In the genomic region with DNA sequence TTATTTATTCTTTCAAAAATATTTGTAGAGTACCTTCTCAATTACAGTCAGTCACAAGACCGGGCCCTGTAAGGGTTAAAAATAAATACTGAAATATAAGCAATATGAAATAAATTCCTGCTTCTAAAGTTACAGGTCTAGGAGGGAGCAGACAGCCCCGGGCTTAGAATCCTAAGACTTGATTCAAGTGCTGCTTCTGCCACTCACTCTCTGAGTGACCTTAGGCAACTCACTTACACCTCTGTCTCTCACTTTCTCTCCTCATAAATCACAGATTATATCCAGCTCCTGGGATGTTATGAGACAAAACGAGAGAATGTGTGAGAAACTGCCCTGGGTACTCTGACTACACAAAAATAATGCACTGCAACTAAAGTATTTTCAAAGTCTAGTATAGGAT, we compare ENCODE assay signal across 1 cellular context.
TF ChIP-seq lines count a peak whose summit lies in the region.

No MANE protein-coding gene starts in this region.

TF ChIP-seq in WTC11, 78 proteins besides CTCF, POLR2A, EP300 and RAD21 (continued from another document):
- TF ChIP-seq, protein P1, sequence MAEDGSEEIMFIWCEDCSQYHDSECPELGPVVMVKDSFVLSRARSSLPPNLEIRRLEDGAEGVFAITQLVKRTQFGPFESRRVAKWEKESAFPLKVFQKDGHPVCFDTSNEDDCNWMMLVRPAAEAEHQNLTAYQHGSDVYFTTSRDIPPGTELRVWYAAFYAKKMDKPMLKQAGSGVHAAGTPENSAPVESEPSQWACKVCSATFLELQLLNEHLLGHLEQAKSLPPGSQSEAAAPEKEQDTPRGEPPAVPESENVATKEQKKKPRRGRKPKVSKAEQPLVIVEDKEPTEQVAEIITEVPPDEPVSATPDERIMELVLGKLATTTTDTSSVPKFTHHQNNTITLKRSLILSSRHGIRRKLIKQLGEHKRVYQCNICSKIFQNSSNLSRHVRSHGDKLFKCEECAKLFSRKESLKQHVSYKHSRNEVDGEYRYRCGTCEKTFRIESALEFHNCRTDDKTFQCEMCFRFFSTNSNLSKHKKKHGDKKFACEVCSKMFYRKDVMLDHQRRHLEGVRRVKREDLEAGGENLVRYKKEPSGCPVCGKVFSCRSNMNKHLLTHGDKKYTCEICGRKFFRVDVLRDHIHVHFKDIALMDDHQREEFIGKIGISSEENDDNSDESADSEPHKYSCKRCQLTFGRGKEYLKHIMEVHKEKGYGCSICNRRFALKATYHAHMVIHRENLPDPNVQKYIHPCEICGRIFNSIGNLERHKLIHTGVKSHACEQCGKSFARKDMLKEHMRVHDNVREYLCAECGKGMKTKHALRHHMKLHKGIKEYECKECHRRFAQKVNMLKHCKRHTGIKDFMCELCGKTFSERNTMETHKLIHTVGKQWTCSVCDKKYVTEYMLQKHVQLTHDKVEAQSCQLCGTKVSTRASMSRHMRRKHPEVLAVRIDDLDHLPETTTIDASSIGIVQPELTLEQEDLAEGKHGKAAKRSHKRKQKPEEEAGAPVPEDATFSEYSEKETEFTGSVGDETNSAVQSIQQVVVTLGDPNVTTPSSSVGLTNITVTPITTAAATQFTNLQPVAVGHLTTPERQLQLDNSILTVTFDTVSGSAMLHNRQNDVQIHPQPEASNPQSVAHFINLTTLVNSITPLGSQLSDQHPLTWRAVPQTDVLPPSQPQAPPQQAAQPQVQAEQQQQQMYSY (CRISPR knock-in tag; IDR thresholded peaks at IDR 0.05), result no peak
- TF ChIP-seq, protein P2, sequence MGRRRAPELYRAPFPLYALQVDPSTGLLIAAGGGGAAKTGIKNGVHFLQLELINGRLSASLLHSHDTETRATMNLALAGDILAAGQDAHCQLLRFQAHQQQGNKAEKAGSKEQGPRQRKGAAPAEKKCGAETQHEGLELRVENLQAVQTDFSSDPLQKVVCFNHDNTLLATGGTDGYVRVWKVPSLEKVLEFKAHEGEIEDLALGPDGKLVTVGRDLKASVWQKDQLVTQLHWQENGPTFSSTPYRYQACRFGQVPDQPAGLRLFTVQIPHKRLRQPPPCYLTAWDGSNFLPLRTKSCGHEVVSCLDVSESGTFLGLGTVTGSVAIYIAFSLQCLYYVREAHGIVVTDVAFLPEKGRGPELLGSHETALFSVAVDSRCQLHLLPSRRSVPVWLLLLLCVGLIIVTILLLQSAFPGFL (CRISPR knock-in tag; IDR thresholded peaks at IDR 0.05; ENCODE audit: borderline replicate concordance), result no peak
- TF ChIP-seq MYBL2 (CRISPR knock-in tag; IDR thresholded peaks at IDR 0.05) (no peak), KAT7 (CRISPR knock-in tag; IDR thresholded peaks at IDR 0.05; ENCODE audit: borderline replicate concordance) (no peak), ZNF416 (CRISPR knock-in tag; IDR thresholded peaks at IDR 0.05) (no peak), GTF2I (CRISPR knock-in tag; conservative IDR thresholded peaks at IDR 0.05) (no peak), ZNF396 (CRISPR knock-in tag; IDR thresholded peaks at IDR 0.05; ENCODE audit: borderline replicate concordance) (no peak), ELF4 (CRISPR knock-in tag; IDR thresholded peaks at IDR 0.05; ENCODE audit: low read depth) (no peak), TCF7 (CRISPR knock-in tag; IDR thresholded peaks at IDR 0.05; ENCODE audit: low read depth) (no peak), HMGA2 (CRISPR knock-in tag; IDR thresholded peaks at IDR 0.05) (no peak), ZNF423 (CRISPR knock-in tag; IDR thresholded peaks at IDR 0.05) (no peak), NR3C1 (CRISPR knock-in tag; conservative IDR thresholded peaks at IDR 0.05; ENCODE audit: low read depth) (no peak), TEAD4 (CRISPR knock-in tag; IDR thresholded peaks at IDR 0.05) (no peak), ZNF232 (CRISPR knock-in tag; IDR thresholded peaks at IDR 0.05) (no peak)
- TF ChIP-seq, protein P3, sequence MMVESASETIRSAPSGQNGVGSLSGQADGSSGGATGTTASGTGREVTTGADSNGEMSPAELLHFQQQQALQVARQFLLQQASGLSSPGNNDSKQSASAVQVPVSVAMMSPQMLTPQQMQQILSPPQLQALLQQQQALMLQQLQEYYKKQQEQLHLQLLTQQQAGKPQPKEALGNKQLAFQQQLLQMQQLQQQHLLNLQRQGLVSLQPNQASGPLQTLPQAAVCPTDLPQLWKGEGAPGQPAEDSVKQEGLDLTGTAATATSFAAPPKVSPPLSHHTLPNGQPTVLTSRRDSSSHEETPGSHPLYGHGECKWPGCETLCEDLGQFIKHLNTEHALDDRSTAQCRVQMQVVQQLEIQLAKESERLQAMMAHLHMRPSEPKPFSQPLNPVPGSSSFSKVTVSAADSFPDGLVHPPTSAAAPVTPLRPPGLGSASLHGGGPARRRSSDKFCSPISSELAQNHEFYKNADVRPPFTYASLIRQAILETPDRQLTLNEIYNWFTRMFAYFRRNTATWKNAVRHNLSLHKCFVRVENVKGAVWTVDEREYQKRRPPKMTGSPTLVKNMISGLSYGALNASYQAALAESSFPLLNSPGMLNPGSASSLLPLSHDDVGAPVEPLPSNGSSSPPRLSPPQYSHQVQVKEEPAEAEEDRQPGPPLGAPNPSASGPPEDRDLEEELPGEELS (CRISPR knock-in tag; IDR thresholded peaks at IDR 0.05), result no peak
TF ChIP-seq in WTC11: peak in this region for 0.
